Comparison of ENCODE assay signal across 8 cellular contexts in genomic region chr7:132318338-132319318, GRCh38.
DNase-seq lines count a peak whose midpoint lies in the region; ATAC-seq and TF ChIP-seq lines count a peak whose summit lies in the region.

No MANE protein-coding gene starts in this region.

- DNase-seq in DMS 273 treated with DMSO at 0.1 percent for 48 hours (lab: John Stamatoyannopoulos, UW) (peak; percentile 71), esophagus squamous epithelium (lab: John Stamatoyannopoulos, UW) (no peak)
- DNase-seq in activated T-cell treated with anti-CD3 and anti-CD28 coated beads, Interleukin-2, amount 50 U/mL, for 1 hour = peak; percentile 78
- peak; percentile 56 to 82 (median 75) for DNase-seq in naive thymus-derived CD4-positive, alpha-beta T cell

- WGBS in esophagus squamous epithelium, 2 donors = 18 to 25% methylated on average over 12 to 15 of the region's 21 CpGs

- peaks cover 33 to 44% (median 42%) of the 10 kb centered on the region in 5 donors for H3K27me3 Mint-ChIP-seq in naive thymus-derived CD4-positive, alpha-beta T cell
- peaks cover 46% of the 10 kb centered on the region for H3K27me3 Mint-ChIP-seq in stimulated activated memory B cell treated with anti-CD40 and anti-IgM and Interleukin-4, amounts not matched to agents 10 μg/mL and 1 μg/mL and 100 μg/mL, for 72 hours

- peak overlapping the region; percentile 6 to 71 (median 43) for H3K4me3 Mint-ChIP-seq in naive thymus-derived CD4-positive, alpha-beta T cell
- H3K4me3 Mint-ChIP-seq in stimulated activated memory B cell treated with anti-CD40 and anti-IgM and Interleukin-4, amounts not matched to agents 10 μg/mL and 1 μg/mL and 100 μg/mL, for 72 hours = peak overlapping the region; percentile 5

- H2AFZ ChIP-seq in KMS-11 (ENCODE audit: low read depth) = peak overlapping the region; percentile 64; the same call in 1 of the 2 replicates

- H3K4me1 Mint-ChIP-seq in naive thymus-derived CD4-positive, alpha-beta T cell = peaks cover 4 to 23% (median 15%) of the 10 kb centered on the region in 7 donors
- H3K4me1 Mint-ChIP-seq in stimulated activated memory B cell treated with anti-CD40 and anti-IgM and Interleukin-4, amounts not matched to agents 10 μg/mL and 1 μg/mL and 100 μg/mL, for 72 hours = peaks cover 8% of the 10 kb centered on the region

- TF ChIP-seq CTCF in KMS-11 (conservative IDR thresholded peaks at IDR 0.05; ENCODE audit: low read depth, low read length) = peak; percentile 97
- TF ChIP-seq CTCF in esophagus squamous epithelium (IDR thresholded peaks at IDR 0.05) = peak; percentile 80 to 93 (median 87)

- intact Hi-C loops in esophagus squamous epithelium (cut with DNase I) = loop anchor here (5.0 kb wide), 1 partner anchor 264 kb away; no protein-coding TSS in a partner anchor
- intact Hi-C loops in naive thymus-derived CD4-positive, alpha-beta T cell (cut with micrococcal nuclease) = loop anchor here (1.0 to 2.0 kb wide), 4 partner anchors 76 to 1116 kb away; no protein-coding TSS in a partner anchor

- H3K9ac ChIP-seq in KMS-11 = no peak overlapping the region

- H3K27me3 ChIP-seq in KMS-11 (ENCODE audit: insufficient read depth, low read depth) = no peaks in the 10 kb centered on the region
- H3K27me3 ChIP-seq in esophagus squamous epithelium = peaks cover 0 to 38% (median 3%) of the 10 kb centered on the region in 4 donors
- H3K27me3 ChIP-seq in naive thymus-derived CD4-positive, alpha-beta T cell (ENCODE audit: control insufficient read depth in 2 of 2, insufficient read depth in 2 of 2, low read length in 2 of 2) = no peaks in the 10 kb centered on the region

- no peak for TF ChIP-seq POLR2A in esophagus squamous epithelium (IDR thresholded peaks at IDR 0.05)

- H3K4me3 ChIP-seq in KMS-11 (IDR thresholded peaks at IDR 0.05; ENCODE audit: insufficient read depth, low read depth, low read length) (no peak overlapping the region), esophagus squamous epithelium (no peak overlapping the region)
- no peak overlapping the region for H3K4me3 ChIP-seq in naive thymus-derived CD4-positive, alpha-beta T cell (ENCODE audit: low read length)

- H3K36me3 ChIP-seq in KMS-11 (ENCODE audit: insufficient read depth) = no peaks in the 10 kb centered on the region
- H3K36me3 ChIP-seq in esophagus squamous epithelium = no peaks in the 10 kb centered on the region
- no peaks in the 10 kb centered on the region for H3K36me3 ChIP-seq in naive thymus-derived CD4-positive, alpha-beta T cell (ENCODE audit: control insufficient read depth in 2 of 3, insufficient read depth in 3 of 3, low read length in 3 of 3)

- H3K27ac ChIP-seq in KMS-11 = no peak overlapping the region
- no peak overlapping the region for H3K27ac ChIP-seq in esophagus squamous epithelium
- no peak overlapping the region for H3K27ac ChIP-seq in naive thymus-derived CD4-positive, alpha-beta T cell (ENCODE audit: low read depth, low read length)

- no peaks in the 10 kb centered on the region for H4K20me1 ChIP-seq in KMS-11 (ENCODE audit: insufficient read depth)

- peak overlapping the region; percentile 46 for H3K4me2 ChIP-seq in KMS-11

- H3K9me3 Mint-ChIP-seq in naive thymus-derived CD4-positive, alpha-beta T cell = peaks cover 0 to 8% (median 4%) of the 10 kb centered on the region in 11 donors
- peaks cover 10% of the 10 kb centered on the region for H3K9me3 Mint-ChIP-seq in stimulated activated memory B cell treated with anti-CD40 and anti-IgM and Interleukin-4, amounts not matched to agents 10 μg/mL and 1 μg/mL and 100 μg/mL, for 72 hours

- no peaks in the 10 kb centered on the region for H3K9me3 ChIP-seq in esophagus squamous epithelium
- no peaks in the 10 kb centered on the region for H3K9me3 ChIP-seq in naive thymus-derived CD4-positive, alpha-beta T cell (ENCODE audit: control insufficient read depth in 2 of 3, low read length in 3 of 3)

- no peaks in the 10 kb centered on the region for H3K79me2 ChIP-seq in KMS-11 (ENCODE audit: insufficient read depth, low read depth)

- H3K4me1 ChIP-seq in KMS-11 (ENCODE audit: low read depth, poor library complexity, severe bottlenecking) (peaks cover 3% of the 10 kb centered on the region), esophagus squamous epithelium (peaks cover 0 to 13% (median 0%) of the 10 kb centered on the region in 3 donors)
- H3K4me1 ChIP-seq in naive thymus-derived CD4-positive, alpha-beta T cell (ENCODE audit: control insufficient read depth in 2 of 2, insufficient read depth in 2 of 2, low read length in 2 of 2) = peaks cover 0 to 8% of the 10 kb centered on the region in 2 donors

- CTCF ChIA-PET in naive thymus-derived CD4-positive, alpha-beta T cell (lab: Charles Lee) = interaction anchor here (0.6 to 6.3 kb wide), 6 partner anchors 76 to 950 kb away, joined by 3 to 75 read pairs (median 3); no protein-coding TSS in a partner anchor

- peaks cover 0 to 5% (median 0%) of the 10 kb centered on the region in 5 donors for H3K36me3 Mint-ChIP-seq in naive thymus-derived CD4-positive, alpha-beta T cell
- peaks cover 6% of the 10 kb centered on the region for H3K36me3 Mint-ChIP-seq in stimulated activated memory B cell treated with anti-CD40 and anti-IgM and Interleukin-4, amounts not matched to agents 10 μg/mL and 1 μg/mL and 100 μg/mL, for 72 hours

- no peak overlapping the region for H3K27ac Mint-ChIP-seq in naive thymus-derived CD4-positive, alpha-beta T cell
- H3K27ac Mint-ChIP-seq in stimulated activated memory B cell treated with anti-CD40 and anti-IgM and Interleukin-4, amounts not matched to agents 10 μg/mL and 1 μg/mL and 100 μg/mL, for 72 hours = no peak overlapping the region

- POLR2A ChIA-PET in naive thymus-derived CD4-positive, alpha-beta T cell (lab: Charles Lee) = no interaction called here

- peak; percentile 92 for ATAC-seq in GM21529 (IDR thresholded peaks at IDR 0.05; ENCODE audit: unreplicated experiment)
- peak; percentile 89 for ATAC-seq in naive thymus-derived CD4-positive, alpha-beta T cell
- peak; percentile 83 for ATAC-seq in stimulated activated memory B cell treated with anti-CD40 and anti-IgM and Interleukin-4, amounts not matched to agents 10 μg/mL and 1 μg/mL and 100 μg/mL, for 72 hours

TF ChIP-seq in PFSK-1, 5 proteins besides CTCF, POLR2A, EP300 and RAD21:
- no peak for TF ChIP-seq SIN3A (IDR thresholded peaks at IDR 0.05; ENCODE audit: borderline replicate concordance, insufficient read depth, low read length)
- peak in 1 of 2 experiments; percentile 7; a peak in 1 of 4 replicates for TF ChIP-seq REST (IDR thresholded peaks at IDR 0.05; ENCODE audit: insufficient read depth in 1 of 2, low read depth in 2 of 2, low read length in 2 of 2)
- TF ChIP-seq POLR2AphosphoS5 (IDR thresholded peaks at IDR 0.05; ENCODE audit: low read depth, low read length) = no peak
- peak; percentile 52 for TF ChIP-seq FOXP2 (optimal IDR thresholded peaks at IDR 0.05; ENCODE audit: borderline replicate concordance, extremely low read depth, extremely low read length, insufficient read depth)
- TF ChIP-seq TAF1 (IDR thresholded peaks at IDR 0.05; ENCODE audit: borderline replicate concordance, insufficient read depth, low read length) = no peak
